24 cellular contexts compared by ENCODE assay signal in genomic region chr7:139617074-139617473, GRCh38.
"Had no signal": no experiment of that assay in that cellular context is flagged by ENCODE, and none has a peak within 500 bp of the region (broad histone marks: within the 10 kb centered on the region; RNA-seq: fewer than 3 reads in every experiment).

No MANE protein-coding gene starts in this region.

- H3K9me3 ChIP-seq: esophagus squamous epithelium, gastrocnemius medialis, heart right ventricle, left lung, lower lobe of right lung had no signal

- H3K4me3 ChIP-seq: coronary artery, esophagus squamous epithelium, gastrocnemius medialis, heart right ventricle, left lung, lower lobe of right lung had no signal

- H3K9me3 Mint-ChIP-seq: naive thymus-derived CD4-positive, alpha-beta T cell had no signal

- H3K4me3 Mint-ChIP-seq: naive thymus-derived CD4-positive, alpha-beta T cell had no signal

- H3K27me3 ChIP-seq: esophagus squamous epithelium, gastrocnemius medialis, heart right ventricle, left lung had no signal

- ATAC-seq: esophagus mucosa; gastrocnemius medialis; heart right ventricle; left cardiac atrium; left lung; left ventricle myocardium superior; lower lobe of right lung; naive thymus-derived CD4-positive, alpha-beta T cell had no signal

- DNase-seq: effector CD4-positive, alpha-beta T cell; effector memory CD4-positive, alpha-beta T cell; erythroblast; esophagus squamous epithelium; foreskin fibroblast; foreskin melanocyte; gastrocnemius medialis; glutamatergic neuron; head of caudate nucleus; heart right ventricle; hippocampal formation; left cardiac atrium; left lung; left ventricle myocardium superior; lower lobe of right lung; mesendoderm; midbrain; naive thymus-derived CD4-positive, alpha-beta T cell had no signal

- H3K27ac ChIP-seq: coronary artery, epithelial cell of prostate, esophagus squamous epithelium, gastrocnemius medialis, heart right ventricle, left lung, lower lobe of right lung had no signal

- H3K27me3 Mint-ChIP-seq: naive thymus-derived CD4-positive, alpha-beta T cell had no signal

- FAIRE-seq: colon, islet of Langerhans, keratinocyte had no signal

- H3K4me1 ChIP-seq: esophagus squamous epithelium, gastrocnemius medialis, lower lobe of right lung had no signal
